In genomic region chr10:73995035-73995358, GRCh38 we compare ENCODE assay signal across 22 cellular contexts. TPM values are rescaled to one million over a fixed set of nuclear protein-coding genes. Genes with fewer than 3 reads are reported as not detected.
A peak's percentile ranks its signal among the peaks of the same experiment; 100 is the strongest.
DNase-seq lines count a peak whose midpoint lies in the region; ATAC-seq and TF ChIP-seq lines count a peak whose summit lies in the region.
"Had no signal": no experiment of that assay in that cellular context is flagged by ENCODE, and none has a peak within 500 bp of the region (broad histone marks: within the 10 kb centered on the region; RNA-seq: fewer than 3 reads in every experiment).

No MANE protein-coding gene starts in this region.

- BruUV-seq in Panc1 (replicated peaks; lab: Mats Ljungman, UMichigan) = no TSS peak

- peak overlapping the region; percentile 40 for H3K27ac ChIP-seq in Panc1 (ENCODE audit: low read length)
- H3K27ac ChIP-seq in right cardiac atrium (ENCODE audit: low read length) = no peak overlapping the region
- H3K27ac ChIP-seq: C4-2B, heart left ventricle, pancreas, Peyer's patch had no signal

- no peak for ATAC-seq in stimulated activated naive CD8-positive, alpha-beta T cell treated with anti-CD3 and anti-CD28 coated beads, Interleukin-15, amount 100 ng/mL, for 72 hours
- no peak for ATAC-seq in Panc1
- no peak for ATAC-seq in right cardiac atrium
- ATAC-seq: activated CD4-positive, CD25-positive, alpha-beta regulatory T cell treated with anti-CD3 and anti-CD28 coated beads, Interleukin-2, amount 50 U/mL, for 24 hours; heart left ventricle; pancreas had no signal

- no peak for DNase-seq in stimulated activated naive CD8-positive, alpha-beta T cell treated with anti-CD3 and anti-CD28 coated beads, Interleukin-15, amount 100 ng/mL, for 72 hours
- no peak for DNase-seq in Panc1 (ENCODE audit: low read depth, low spot score)
- DNase-seq in retina = no peak
- no peak for DNase-seq in right cardiac atrium
- no peak for DNase-seq in GF-D8 (lab: John Stamatoyannopoulos, UW)
- DNase-seq in stimulated activated CD4-positive, alpha-beta T cell treated with anti-CD3 and anti-CD28 coated beads, Interleukin-2, amount 100 ng/mL, for 48 hours = no peak
- DNase-seq: activated CD4-positive, alpha-beta memory T cell treated with anti-CD3 and anti-CD28 coated beads, Interleukin-2, amount 10 ng/mL, durations not matched to agents 7 days and 5 days; activated effector memory CD4-positive, alpha-beta T cell treated with Interleukin-2 at 50 U/mL for 16 hours; effector CD4-positive, alpha-beta T cell; foreskin fibroblast; heart left ventricle; MG63; NCI-H1417; NCI-H2081; NCI-H446; NK-92 treated with Interleukin-12 subunit alpha and Interleukin-12 subunit beta, amount 100 ng/mL, for 24 hours; pancreas; Peyer's patch had no signal

- CTCF ChIA-PET in Panc1 (lab: Charles Lee) = interaction anchor here (0.5 to 0.8 kb wide), 2 partner anchors 29 to 107 kb away, joined by 3 read pairs; no protein-coding TSS in a partner anchor

- intact Hi-C loops in Panc1 (cut with micrococcal nuclease; ENCODE audit: unreplicated experiment) = no loop called here
- intact Hi-C loops in right cardiac atrium (cut with DNase I) = loop anchor here in 2 of 4 donors (5.0 kb wide), 1 partner anchor 87 kb away; no protein-coding TSS in a partner anchor

- H2AFZ ChIP-seq in neuron (ENCODE audit: low read depth, low read length) = peak overlapping the region; percentile 16

- peaks cover 5% of the 10 kb centered on the region; the same call in 1 of the 2 replicates for H3K36me3 ChIP-seq in Panc1 (ENCODE audit: control insufficient read depth, insufficient read depth, low read length)
- H3K36me3 ChIP-seq in neuron (ENCODE audit: insufficient read depth, low read length) = no peaks in the 10 kb centered on the region
- H3K36me3 ChIP-seq: heart left ventricle, pancreas, Peyer's patch had no signal

- peaks cover 4% of the 10 kb centered on the region for H3K9me3 Mint-ChIP-seq in stimulated activated naive CD8-positive, alpha-beta T cell treated with anti-CD3 and anti-CD28 coated beads, Interleukin-15, Interleukin-2, amounts not matched to agents 100 ng/mL and 50 ng/mL, for 24 hours
- H3K9me3 Mint-ChIP-seq in stimulated activated naive CD8-positive, alpha-beta T cell treated with anti-CD3 and anti-CD28 coated beads, Interleukin-15, amount 100 ng/mL, for 72 hours = peaks cover 0 to 4% of the 10 kb centered on the region in 2 donors

- in situ Hi-C loops in Panc1 (cut with HindIII; ENCODE audit: low pct_unique_long_range_greater_than_20kb, low sequenced_read_pairs) = no loop called here

- H3K27ac Mint-ChIP-seq in stimulated activated naive CD8-positive, alpha-beta T cell treated with anti-CD3 and anti-CD28 coated beads, Interleukin-15, Interleukin-2, amounts not matched to agents 100 ng/mL and 50 ng/mL, for 24 hours = peak overlapping the region; percentile 3
- no peak overlapping the region for H3K27ac Mint-ChIP-seq in stimulated activated naive CD8-positive, alpha-beta T cell treated with anti-CD3 and anti-CD28 coated beads, Interleukin-15, amount 100 ng/mL, for 72 hours
- H3K27ac Mint-ChIP-seq: activated CD4-positive, alpha-beta memory T cell treated with anti-CD3 and anti-CD28 coated beads, Interleukin-2, amount 10 ng/mL, durations not matched to agents 7 days and 5 days had no signal

- no peaks in the 10 kb centered on the region for H3K36me3 Mint-ChIP-seq in stimulated activated naive CD8-positive, alpha-beta T cell treated with anti-CD3 and anti-CD28 coated beads, Interleukin-15, Interleukin-2, amounts not matched to agents 100 ng/mL and 50 ng/mL, for 24 hours (ENCODE audit: low read depth)

- H3K4me1 ChIP-seq in Panc1 (ENCODE audit: control insufficient read depth, insufficient read depth, low read length) (peaks cover 18% of the 10 kb centered on the region), neuron (ENCODE audit: insufficient read depth, low read length) (peaks cover 6% of the 10 kb centered on the region), right cardiac atrium (ENCODE audit: control insufficient read depth, insufficient read depth, low read length) (no peaks in the 10 kb centered on the region)

- H3K4me3 Mint-ChIP-seq in stimulated activated naive CD8-positive, alpha-beta T cell treated with anti-CD3 and anti-CD28 coated beads, Interleukin-15, Interleukin-2, amounts not matched to agents 100 ng/mL and 50 ng/mL, for 24 hours = no peak overlapping the region
- H3K4me3 Mint-ChIP-seq in stimulated activated naive CD8-positive, alpha-beta T cell treated with anti-CD3 and anti-CD28 coated beads, Interleukin-15, amount 100 ng/mL, for 72 hours = no peak overlapping the region
- H3K4me3 Mint-ChIP-seq: activated CD4-positive, alpha-beta memory T cell treated with anti-CD3 and anti-CD28 coated beads, Interleukin-2, amount 10 ng/mL, durations not matched to agents 7 days and 5 days had no signal

- POLR2A ChIA-PET in Panc1 (lab: Charles Lee) = interaction anchor here (1.2 kb wide), 1 partner anchor 10 kb away, joined by 5 read pairs; no protein-coding TSS in a partner anchor

- TF ChIP-seq CTCF in Panc1 (IDR thresholded peaks at IDR 0.05) = no peak

- H3K9me3 ChIP-seq in Panc1 (ENCODE audit: control insufficient read depth, insufficient read depth, low read depth, low read length) (no peaks in the 10 kb centered on the region), neuron (ENCODE audit: low read length) (no peaks in the 10 kb centered on the region), right cardiac atrium (ENCODE audit: control insufficient read depth, low read length) (no peaks in the 10 kb centered on the region)
- H3K9me3 ChIP-seq: heart left ventricle, MG63, pancreas, Peyer's patch had no signal

- H3K4me1 Mint-ChIP-seq in stimulated activated naive CD8-positive, alpha-beta T cell treated with anti-CD3 and anti-CD28 coated beads, Interleukin-15, Interleukin-2, amounts not matched to agents 100 ng/mL and 50 ng/mL, for 24 hours (ENCODE audit: low read depth) = peaks cover 51% of the 10 kb centered on the region
- peaks cover 42% of the 10 kb centered on the region for H3K4me1 Mint-ChIP-seq in stimulated activated naive CD8-positive, alpha-beta T cell treated with anti-CD3 and anti-CD28 coated beads, Interleukin-15, amount 100 ng/mL, for 72 hours

- no peaks in the 10 kb centered on the region for H3K27me3 Mint-ChIP-seq in stimulated activated naive CD8-positive, alpha-beta T cell treated with anti-CD3 and anti-CD28 coated beads, Interleukin-15, Interleukin-2, amounts not matched to agents 100 ng/mL and 50 ng/mL, for 24 hours
- no peaks in the 10 kb centered on the region for H3K27me3 Mint-ChIP-seq in stimulated activated naive CD8-positive, alpha-beta T cell treated with anti-CD3 and anti-CD28 coated beads, Interleukin-15, amount 100 ng/mL, for 72 hours
- H3K27me3 Mint-ChIP-seq: activated CD4-positive, alpha-beta memory T cell treated with anti-CD3 and anti-CD28 coated beads, Interleukin-2, amount 10 ng/mL, durations not matched to agents 7 days and 5 days had no signal

- H3K27me3 ChIP-seq in Panc1 (ENCODE audit: control insufficient read depth, insufficient read depth, low read length) = no peaks in the 10 kb centered on the region
- no peaks in the 10 kb centered on the region for H3K27me3 ChIP-seq in neuron (ENCODE audit: insufficient read depth, low read length)
- H3K27me3 ChIP-seq in right cardiac atrium (ENCODE audit: control insufficient read depth, insufficient read depth) = no peaks in the 10 kb centered on the region
- H3K27me3 ChIP-seq: heart left ventricle, MG63, pancreas, Peyer's patch had no signal

- WGBS in right cardiac atrium = 65% methylated on average over 2 of the region's 2 CpGs

- H3K4me3 ChIP-seq in Panc1 (ENCODE audit: low read depth in 2 of 2, low read length in 2 of 2) (no peak overlapping the region), neuron (ENCODE audit: low read length) (no peak overlapping the region), right cardiac atrium (ENCODE audit: low read length) (no peak overlapping the region)
- H3K4me3 ChIP-seq: heart left ventricle, MG63, pancreas, Peyer's patch had no signal

RNA-seq across cellular contexts. Expression of gene VCL, which starts 2.9 kb away (rescaled TPM):
- 495 TPM for total RNA-seq in Panc1 (2021; ENCODE audit: unreplicated experiment)
- 227 TPM for polyA plus RNA-seq in Panc1 (2012; ENCODE audit: insufficient read length)
- 100 to 1,000 TPM; 203 to 246 (median 224) TPM for total RNA-seq in right cardiac atrium
- polyA plus RNA-seq in right cardiac atrium = 74.6 TPM
